Comparison of ENCODE assay signal across 13 cellular contexts in genomic region chr2:226694142-226694541, GRCh38.
"Had no signal": no experiment of that assay in that cellular context is flagged by ENCODE, and none has a peak within 500 bp of the region (broad histone marks: within the 10 kb centered on the region; RNA-seq: fewer than 3 reads in every experiment).

No MANE protein-coding gene starts in this region.

- H3K36me3 Mint-ChIP-seq: natural killer cell had no signal

- DNase-seq: activated CD4-positive, alpha-beta T cell treated with anti-CD3 and anti-CD28 coated beads, Interleukin-2, amount 50 U/mL, for 48 hours; activated naive CD4-positive, alpha-beta T cell treated with anti-CD3 and anti-CD28 coated beads, Interleukin-2, amount 50 U/mL, for 16 hours; activated T-cell treated with anti-CD3 and anti-CD28 coated beads, Interleukin-2, amount 50 U/mL, for 1 hour; colonic mucosa; natural killer cell; posterior cingulate gyrus; trophoblast cell; WERI-Rb-1 had no signal

- H3K4me3 ChIP-seq: cardiac muscle cell, colonic mucosa, right atrium auricular region, suprapubic skin had no signal

- H3K4me3 Mint-ChIP-seq: natural killer cell; stimulated activated naive CD8-positive, alpha-beta T cell treated with anti-CD3 and anti-CD28 coated beads, Interleukin-15, Interleukin-2, amounts not matched to agents 100 ng/mL and 50 ng/mL, for 24 hours had no signal

- H3K9me3 ChIP-seq: colonic mucosa, right atrium auricular region, suprapubic skin had no signal

- H3K27me3 ChIP-seq: cardiac muscle cell, colonic mucosa, right atrium auricular region, suprapubic skin had no signal

- H3K27ac ChIP-seq: colonic mucosa, right atrium auricular region, suprapubic skin, WERI-Rb-1 had no signal

- H3K9me3 Mint-ChIP-seq: activated T-helper 2 cell treated with anti-CD3 and anti-CD28 coated beads, Interferon-gamma antibody, Interleukin-2, Interleukin-4, amounts not matched to agents 10 μg/mL and 5 μg/mL and 100 μg/mL, durations not matched to agents 14 hours and 24 hours and 36 hours; natural killer cell; stimulated activated naive CD8-positive, alpha-beta T cell treated with anti-CD3 and anti-CD28 coated beads, Interleukin-15, Interleukin-2, amounts not matched to agents 100 ng/mL and 50 ng/mL, for 24 hours had no signal

- H3K4me1 Mint-ChIP-seq: natural killer cell had no signal

- H3K4me1 ChIP-seq: colonic mucosa had no signal

- H3K36me3 ChIP-seq: cardiac muscle cell, colonic mucosa, right atrium auricular region, suprapubic skin, WERI-Rb-1 had no signal

- H3K27ac Mint-ChIP-seq: activated T-helper 2 cell treated with anti-CD3 and anti-CD28 coated beads, Interferon-gamma antibody, Interleukin-2, Interleukin-4, amounts not matched to agents 10 μg/mL and 5 μg/mL and 100 μg/mL, durations not matched to agents 14 hours and 24 hours and 36 hours; natural killer cell; stimulated activated naive CD8-positive, alpha-beta T cell treated with anti-CD3 and anti-CD28 coated beads, Interleukin-15, Interleukin-2, amounts not matched to agents 100 ng/mL and 50 ng/mL, for 24 hours had no signal
